ENCODE assay signal across 8 cellular contexts in genomic region chr6:43171284-43172126, GRCh38. TPM values are rescaled to one million over a fixed set of nuclear protein-coding genes. Genes with fewer than 3 reads are reported as not detected.
DNase-seq lines count a peak whose midpoint lies in the region; ATAC-seq, FAIRE-seq and TF ChIP-seq lines count a peak whose summit lies in the region.

No MANE protein-coding gene starts in this region.

- intact Hi-C loops in kidney (cut with DNase I), result no loop called here

- in situ Hi-C loops in astrocyte of the cerebellum (cut with HindIII; ENCODE audit: low sequenced_read_pairs) (no loop called here), G401 (cut with HindIII; ENCODE audit: low sequenced_read_pairs) (no loop called here)

- peak overlapping the region; percentile 97 for H3K4me2 ChIP-seq in OCI-LY3 (ENCODE audit: low read length)

- ATAC-seq in stimulated activated naive B cell treated with anti-CD40 and anti-IgM and Interleukin-4, amounts not matched to agents 10 μg/mL and 1 μg/mL and 100 μg/mL, for 72 hours (replicated peaks), result peak; percentile 3 to 46

- H3K9me3 ChIP-seq in OCI-LY3 (ENCODE audit: insufficient read depth, low read length) (no peaks in the 10 kb centered on the region), kidney (ENCODE audit: control insufficient read depth in 1 of 2, low read length in 2 of 2) (no peaks in the 10 kb centered on the region)

- FAIRE-seq in kidney (lab: Jason Lieb, UNC), result no peak

- H3K36me3 ChIP-seq in OCI-LY3 (replicated peaks; ENCODE audit: low read depth, low read length) (peaks cover 23% of the 10 kb centered on the region), kidney (ENCODE audit: control insufficient read depth in 1 of 2, insufficient read depth in 2 of 2, low read length in 2 of 2) (peaks cover 8 to 18% of the 10 kb centered on the region in 2 donors)

- no peaks in the 10 kb centered on the region for H3K27me3 Mint-ChIP-seq in stimulated activated naive B cell treated with anti-CD40 and anti-IgM and Interleukin-4, amounts not matched to agents 10 μg/mL and 1 μg/mL and 100 μg/mL, for 72 hours

- no peak overlapping the region for H2AFZ ChIP-seq in OCI-LY3 (ENCODE audit: low read depth, low read length)

- H4K20me1 ChIP-seq in OCI-LY3 (ENCODE audit: insufficient read depth, low read length), result peaks cover 33% of the 10 kb centered on the region

- H3K27ac Mint-ChIP-seq in stimulated activated naive B cell treated with anti-CD40 and anti-IgM and Interleukin-4, amounts not matched to agents 10 μg/mL and 1 μg/mL and 100 μg/mL, for 72 hours, result peak overlapping the region; percentile 95

- no peaks in the 10 kb centered on the region for H3K27me3 ChIP-seq in OCI-LY3 (ENCODE audit: low read depth, low read length)

- H3K4me1 ChIP-seq in OCI-LY3 (ENCODE audit: low read length) (peaks cover 33% of the 10 kb centered on the region), kidney (ENCODE audit: control insufficient read depth in 1 of 2, insufficient read depth in 1 of 2, low read depth in 1 of 2, low read length in 2 of 2) (peaks cover 23 to 25% of the 10 kb centered on the region in 2 donors)

- peak; percentile 46 for DNase-seq in DMS153 treated with DMSO at 0.1 percent for 48 hours (lab: John Stamatoyannopoulos, UW; ENCODE audit: unreplicated experiment)
- DNase-seq in DMS153 (lab: John Stamatoyannopoulos, UW), result no peak
- DNase-seq in HFF-Myc (ENCODE audit: extremely low read depth, low read depth), result no peak
- DNase-seq in astrocyte of the cerebellum (ENCODE audit: low read depth), result no peak
- DNase-seq in kidney, result peak; percentile 85
- no peak for DNase-seq in stimulated activated naive B cell treated with anti-CD40 and anti-IgM and Interleukin-4, amounts not matched to agents 10 μg/mL and 1 μg/mL and 100 μg/mL, for 72 hours
- DNase-seq in G401 (ENCODE audit: low spot score), result no peak

- H3K9ac ChIP-seq in OCI-LY3 (ENCODE audit: low read length) (peak overlapping the region; percentile 93), kidney (ENCODE audit: low read length in 2 of 2) (peak overlapping the region; percentile 70 to 92)

- H3K4me3 Mint-ChIP-seq in stimulated activated naive B cell treated with anti-CD40 and anti-IgM and Interleukin-4, amounts not matched to agents 10 μg/mL and 1 μg/mL and 100 μg/mL, for 72 hours, result peak overlapping the region; percentile 88 to 93

- H3K36me3 Mint-ChIP-seq in stimulated activated naive B cell treated with anti-CD40 and anti-IgM and Interleukin-4, amounts not matched to agents 10 μg/mL and 1 μg/mL and 100 μg/mL, for 72 hours, result peaks cover 13 to 37% of the 10 kb centered on the region in 2 donors

- peak overlapping the region; percentile 87 for H3K4me3 ChIP-seq in HFF-Myc (replicated peaks; ENCODE audit: low read depth, low read length)
- peak overlapping the region; percentile 86 for H3K4me3 ChIP-seq in OCI-LY3 (ENCODE audit: low read length)
- H3K4me3 ChIP-seq in astrocyte of the cerebellum (ENCODE audit: low read depth, low read length), result peak overlapping the region; percentile 94
- peak overlapping the region; percentile 91 for H3K4me3 ChIP-seq in kidney (ENCODE audit: low read length in 2 of 2)

- H3K9me3 Mint-ChIP-seq in stimulated activated naive B cell treated with anti-CD40 and anti-IgM and Interleukin-4, amounts not matched to agents 10 μg/mL and 1 μg/mL and 100 μg/mL, for 72 hours, result no peaks in the 10 kb centered on the region

- H3K79me2 ChIP-seq in OCI-LY3 (ENCODE audit: low read length), result peaks cover 45% of the 10 kb centered on the region

- peaks cover 34 to 49% of the 10 kb centered on the region in 2 donors for H3K4me1 Mint-ChIP-seq in stimulated activated naive B cell treated with anti-CD40 and anti-IgM and Interleukin-4, amounts not matched to agents 10 μg/mL and 1 μg/mL and 100 μg/mL, for 72 hours

- H3K27ac ChIP-seq in OCI-LY3 (ENCODE audit: low read length) (peak overlapping the region; percentile 70), kidney (ENCODE audit: low read depth in 2 of 2, low read length in 2 of 2) (peak overlapping the region; percentile 92 to 95)

- TF ChIP-seq CTCF in HFF-Myc (IDR thresholded peaks at IDR 0.05; ENCODE audit: low read depth, low read length, missing control alignments) (peak; percentile 32), OCI-LY3 (IDR thresholded peaks at IDR 0.05; ENCODE audit: low read depth, low read length) (peak; percentile 52), astrocyte of the cerebellum (IDR thresholded peaks at IDR 0.05; ENCODE audit: low read depth, low read length, missing control alignments) (peak; percentile 33), kidney (IDR thresholded peaks at IDR 0.05; ENCODE audit: borderline replicate concordance, extremely low read depth, insufficient read depth) (peak; percentile 63)

RNA-seq across cellular contexts. Expression of gene SRF, which starts 0.4 kb away (rescaled TPM):
- total RNA-seq in kidney, result 30.6 TPM
- polyA plus RNA-seq in kidney (ENCODE audit: insufficient read depth, low read depth, low replicate concordance), result 13.8 TPM
- 43.1 and 46.2 TPM in 2 replicates for total RNA-seq in G401 (2014; rRNA removed; shearing (Covaris generic))

RNA-seq across cellular contexts. Expression of gene CUL9, which starts 10.5 kb away (rescaled TPM):
- 47.3 TPM for total RNA-seq in kidney
- 34.7 TPM for polyA plus RNA-seq in kidney (ENCODE audit: insufficient read depth, low read depth, low replicate concordance)
- total RNA-seq in G401 (2014; rRNA removed; shearing (Covaris generic)), result 0.98 and 8.9 TPM in 2 replicates

RNA-seq across cellular contexts. Expression of gene DNPH1, which starts 57.8 kb away (rescaled TPM):
- total RNA-seq in kidney, result 74.3 TPM
- 373 TPM for polyA plus RNA-seq in kidney (ENCODE audit: insufficient read depth, low read depth, low replicate concordance)
- total RNA-seq in G401 (2014; rRNA removed; shearing (Covaris generic)), result 223 and 291 TPM in 2 replicates

Comparison
In these comparisons a context has a peak if more than half of its experiments do, and no peak if none do; other contexts are left out.
1. DNase-seq: peak in DMS153 treated with DMSO at 0.1 percent for 48 hours (single experiment) and kidney (single experiment); none in DMS153 (single experiment), HFF-Myc (single experiment), astrocyte of the cerebellum (single experiment), stimulated activated naive B cell treated with anti-CD40 and anti-IgM and Interleukin-4, amounts not matched to agents 10 μg/mL and 1 μg/mL and 100 μg/mL, for 72 hours (single experiment) and G401 (single experiment).
2. Peak in every context shown above with its lines, with median percentiles within 50 percentile points of each other: H3K4me3 ChIP-seq and CTCF ChIP-seq.